Comparison of ENCODE assay signal across 26 cellular contexts in genomic region chr7:66964391-66964790, GRCh38. TPM values are rescaled to one million over a fixed set of nuclear protein-coding genes. Genes with fewer than 3 reads are reported as not detected.
DNase-seq lines count a peak whose midpoint lies in the region; ATAC-seq, FAIRE-seq and TF ChIP-seq lines count a peak whose summit lies in the region.
"Had no signal": no experiment of that assay in that cellular context is flagged by ENCODE, and none has a peak within 500 bp of the region (broad histone marks: within the 10 kb centered on the region; RNA-seq: fewer than 3 reads in every experiment).

No MANE protein-coding gene starts in this region.

- no peak for TF ChIP-seq EP300 in K562 (IDR thresholded peaks at IDR 0.05; ENCODE audit: low read length)

- no peaks in the 10 kb centered on the region for H3K9me1 ChIP-seq in K562 (ENCODE audit: control insufficient read depth, insufficient read depth, low read length)

- no peak overlapping the region for H3K4me3 ChIP-seq in K562
- H3K4me3 ChIP-seq in hepatocyte: no peak overlapping the region
- H3K4me3 ChIP-seq in CD4-positive, alpha-beta memory T cell (ENCODE audit: low read length in 2 of 2): no peak overlapping the region
- H3K4me3 ChIP-seq: gastroesophageal sphincter, GM23338, uterus had no signal

- H3K9me3 Mint-ChIP-seq in CD4-positive, alpha-beta memory T cell: peaks cover 0 to 2% (median 0%) of the 10 kb centered on the region in 8 donors
- H3K9me3 Mint-ChIP-seq: activated CD4-positive, alpha-beta T cell treated with anti-CD3 and anti-CD28 coated beads, Interleukin-2, amount 10 ng/mL, durations not matched to agents 24 days and 14 days; naive B cell had no signal

- intact Hi-C loops in K562 (cut with micrococcal nuclease): no loop called here
- intact Hi-C loops in CD4-positive, alpha-beta memory T cell (cut with micrococcal nuclease): no loop called here

- peaks cover 0 to 2% (median 0%) of the 10 kb centered on the region in 4 donors for H3K4me1 Mint-ChIP-seq in CD4-positive, alpha-beta memory T cell
- H3K4me1 Mint-ChIP-seq: activated CD4-positive, alpha-beta T cell treated with anti-CD3 and anti-CD28 coated beads, Interleukin-2, amount 10 ng/mL, durations not matched to agents 24 days and 14 days; GM23338; naive B cell had no signal

- no peaks in the 10 kb centered on the region for H3K9me2 ChIP-seq in hepatocyte (replicated peaks; ENCODE audit: insufficient read depth)

- FAIRE-seq in K562 (lab: Jason Lieb, UNC): no peak
- FAIRE-seq: A204.1, bronchial epithelial cell, endothelial cell of umbilical vein, G401.6 had no signal

- no peak overlapping the region for H3K27ac Mint-ChIP-seq in CD4-positive, alpha-beta memory T cell
- H3K27ac Mint-ChIP-seq: activated CD4-positive, alpha-beta T cell treated with anti-CD3 and anti-CD28 coated beads, Interleukin-2, amount 10 ng/mL, durations not matched to agents 24 days and 14 days; GM23338 had no signal

- H3K4me2 ChIP-seq in K562 (ENCODE audit: insufficient read depth, low read length) (no peak overlapping the region), hepatocyte (no peak overlapping the region)
- H3K4me2 ChIP-seq: GM23338 had no signal

- TF ChIP-seq POLR2A in K562 (conservative IDR thresholded peaks at IDR 0.05): no peak

- BruUV-seq in K562 (replicated peaks; lab: Mats Ljungman, UMichigan): no TSS peak

- H3K36me3 ChIP-seq in K562 (ENCODE audit: control insufficient read depth, insufficient read depth, low read length) (no peaks in the 10 kb centered on the region; the same call in 2 of the 3 replicates), hepatocyte (replicated peaks; ENCODE audit: insufficient read depth, low read depth) (no peaks in the 10 kb centered on the region)
- H3K36me3 ChIP-seq in CD4-positive, alpha-beta memory T cell (ENCODE audit: insufficient read depth, low read length): no peaks in the 10 kb centered on the region
- H3K36me3 ChIP-seq: uterus had no signal

- TF ChIP-seq CTCF in K562 (IDR thresholded peaks at IDR 0.05 in 2 of 3, conservative IDR thresholded peaks at IDR 0.05 in 1 of 3; ENCODE audit: insufficient read depth in 2 of 3, low read depth in 1 of 3, low read length in 3 of 3) (no peak), hepatocyte (IDR thresholded peaks at IDR 0.05; ENCODE audit: poor library complexity) (no peak)

- no peaks in the 10 kb centered on the region for H3K27me3 Mint-ChIP-seq in CD4-positive, alpha-beta memory T cell
- H3K27me3 Mint-ChIP-seq: activated CD4-positive, alpha-beta T cell treated with anti-CD3 and anti-CD28 coated beads, Interleukin-2, amount 10 ng/mL, durations not matched to agents 24 days and 14 days; naive B cell had no signal

- peaks cover 0 to 3% of the 10 kb centered on the region in 2 donors for H3K36me3 Mint-ChIP-seq in CD4-positive, alpha-beta memory T cell

- no peaks in the 10 kb centered on the region for H3K79me2 ChIP-seq in K562 (ENCODE audit: control insufficient read depth, insufficient read depth, low read length)
- no peaks in the 10 kb centered on the region for H3K79me2 ChIP-seq in hepatocyte

- H2AFZ ChIP-seq in K562 (ENCODE audit: low read depth, low read length): no peak overlapping the region
- no peak overlapping the region for H2AFZ ChIP-seq in hepatocyte
- H2AFZ ChIP-seq: GM23338 had no signal

- H3K27me3 ChIP-seq in K562 (ENCODE audit: control insufficient read depth in 2 of 2, insufficient read depth in 2 of 2, low read length in 2 of 2) (no peaks in the 10 kb centered on the region), hepatocyte (no peaks in the 10 kb centered on the region)
- H3K27me3 ChIP-seq in CD4-positive, alpha-beta memory T cell (ENCODE audit: insufficient read depth, low read length): no peaks in the 10 kb centered on the region
- H3K27me3 ChIP-seq: gastroesophageal sphincter, uterus had no signal

- H3K27ac ChIP-seq in K562 (ENCODE audit: extremely low read depth, low read depth, low read length): no peak overlapping the region
- peak overlapping the region; percentile 1 for H3K27ac ChIP-seq in hepatocyte
- H3K27ac ChIP-seq in CD4-positive, alpha-beta memory T cell (ENCODE audit: low read depth, low read length): no peak overlapping the region
- H3K27ac ChIP-seq: C4-2B, gastroesophageal sphincter, uterus had no signal

- POLR2A ChIA-PET in K562 (lab: Yijun Ruan, JAX): no interaction called here
- POLR2A ChIA-PET in CD4-positive, alpha-beta memory T cell (lab: Charles Lee; ENCODE audit: partially characterized antibody): no interaction called here

- no peak overlapping the region for H3K4me3 Mint-ChIP-seq in CD4-positive, alpha-beta memory T cell
- H3K4me3 Mint-ChIP-seq: activated CD4-positive, alpha-beta T cell treated with anti-CD3 and anti-CD28 coated beads, Interleukin-2, amount 10 ng/mL, durations not matched to agents 24 days and 14 days; GM23338; naive B cell had no signal

- H3K4me1 ChIP-seq in K562 (replicated peaks in 1 of 2; ENCODE audit: control insufficient read depth in 2 of 2, insufficient read depth in 2 of 2, low read length in 2 of 2) (no peaks in the 10 kb centered on the region), hepatocyte (ENCODE audit: insufficient read depth) (no peaks in the 10 kb centered on the region)
- H3K4me1 ChIP-seq in CD4-positive, alpha-beta memory T cell (ENCODE audit: insufficient read depth, low read length): no peaks in the 10 kb centered on the region
- H3K4me1 ChIP-seq: gastroesophageal sphincter, uterus had no signal

- in situ Hi-C loops in KBM-7 (cut with MboI; ENCODE audit: low pct_unique_long_range_greater_than_20kb, low sequenced_read_pairs) (no loop called here), K562 (cut with MboI) (no loop called here)

- no peaks in the 10 kb centered on the region for H4K20me1 ChIP-seq in K562 (replicated peaks; ENCODE audit: control insufficient read depth, insufficient read depth, low read length)
- no peaks in the 10 kb centered on the region for H4K20me1 ChIP-seq in hepatocyte (ENCODE audit: insufficient read depth, poor library complexity, severe bottlenecking)

- ATAC-seq in K562: no peak
- ATAC-seq in HG02885 (IDR thresholded peaks at IDR 0.05; ENCODE audit: poor library complexity, unreplicated experiment): no peak
- no peak for ATAC-seq in HG03135 (IDR thresholded peaks at IDR 0.05; ENCODE audit: unreplicated experiment)
- ATAC-seq: gastroesophageal sphincter, GM23338 had no signal

- CTCF ChIA-PET in K562 (lab: Yijun Ruan, JAX; ENCODE audit: low intra/inter-chr PET ratio): no interaction called here
- CTCF ChIA-PET in CD4-positive, alpha-beta memory T cell (lab: Charles Lee; ENCODE audit: partially characterized antibody): no interaction called here

- H3K9ac ChIP-seq in K562 (ENCODE audit: insufficient read depth in 1 of 2, low read depth in 2 of 2, low read length in 2 of 2): no peak overlapping the region

- H3K9me3 ChIP-seq in K562 (replicated peaks; ENCODE audit: control insufficient read depth, insufficient read depth, low read depth, low read length) (no peaks in the 10 kb centered on the region), hepatocyte (ENCODE audit: low read depth) (no peaks in the 10 kb centered on the region)
- H3K9me3 ChIP-seq in CD4-positive, alpha-beta memory T cell (ENCODE audit: control insufficient read depth in 1 of 2, low read length in 2 of 2): no peaks in the 10 kb centered on the region
- H3K9me3 ChIP-seq: gastroesophageal sphincter, uterus had no signal

- peak; percentile 64 for DNase-seq in A172 (ENCODE audit: low spot score)
- peak; percentile 14 for DNase-seq in KBM-7
- DNase-seq in K562 (ENCODE audit: extremely low read depth in 1 of 4, low spot score in 3 of 4): no peak
- peak; percentile 14 for DNase-seq in hepatocyte (ENCODE audit: low spot score)
- DNase-seq in NCI-H2171 (lab: John Stamatoyannopoulos, UW): no peak
- DNase-seq in CD4-positive, alpha-beta memory T cell: no peak
- DNase-seq: activated CD4-positive, alpha-beta T cell treated with anti-CD3 and anti-CD28 coated beads, Interleukin-2, amount 10 ng/mL, durations not matched to agents 24 days and 14 days; activated CD8-positive, alpha-beta memory T cell treated with anti-CD3 and anti-CD28 coated beads, Interleukin-2, amount 50 U/mL, for 4 hours; dermis blood vessel endothelial cell; Karpas-422; kidney glomerular epithelial cell; naive B cell; NCI-H2107; NCI-H524 treated with DMSO at 0.1 percent for 48 hours; right cardiac atrium; T-helper 1 cell; uterus had no signal

- WGBS in K562 (ENCODE audit: insufficient coverage, low coverage, missing lambda C conversion rate): 20% methylated on average over 3 of the region's 3 CpGs
- 40% methylated on average over 3 of the region's 3 CpGs for WGBS in hepatocyte (ENCODE audit: low lambda C conversion rate, missing lambda C conversion rate)

- TF ChIP-seq RAD21 in K562 (CRISPR knock-in tag; conservative IDR thresholded peaks at IDR 0.05 in 1 of 2, IDR thresholded peaks at IDR 0.05 in 1 of 2): no peak

RNA-seq across cellular contexts. Expression of gene SBDS, which starts 31.0 kb away (rescaled TPM):
- total RNA-seq in A172 (2014; rRNA removed; shearing (Covaris generic)): 192 and 259 TPM in 2 replicates
- 11.1 and 27.7 TPM in 2 replicates for total RNA-seq in K562 (2011; cell fraction: chromatin; rRNA removed; ENCODE audit: low replicate concordance)
- total RNA-seq in K562 (2011; cell fraction: nucleolus; rRNA removed): 13.4 and 14.0 TPM in 2 replicates
- total RNA-seq in K562 (2011; cell fraction: nucleoplasm; rRNA removed): 20.6 and 22.3 TPM in 2 replicates
- 111 and 114 TPM in 2 replicates for total RNA-seq in K562 (2014; rRNA removed)
- 117 and 131 TPM in 2 replicates for total RNA-seq in K562 (2014; rRNA removed; fragmentation: Illumina TruSeq; extraction: Trizol)
- total RNA-seq in K562 (2015; rRNA removed; fragmentation: Illumina TruSeq; extraction: Trizol): 106 and 119 TPM in 2 replicates
- 109 and 116 TPM in 2 replicates for total RNA-seq in K562 (2021)
- polyA plus RNA-seq in K562 (2011; rRNA removed): 63.3 and 111 TPM in 2 replicates
- 23.5 and 29.8 TPM in 2 replicates for polyA plus RNA-seq in K562 (2011; cell fraction: cytosol; rRNA removed)
- polyA plus RNA-seq in K562 (2011; cell fraction: nucleus; rRNA removed): 14.0 and 15.3 TPM in 2 replicates
- 86.2 and 93.7 TPM in 2 replicates for polyA plus RNA-seq in K562 (2012)
- polyA plus RNA-seq in K562 (2014; fragmentation: Illumina TruSeq; extraction: Trizol): 159 and 174 TPM in 2 replicates
- polyA plus RNA-seq in K562 (2014; fragmentation: Nextera tagmentation; extraction: Ambion mirVana): 100 to 1,000 TPM; 105 to 150 TPM
- polyA plus RNA-seq in K562 (2014; rRNA removed): 110 and 131 TPM in 2 replicates
- polyA minus RNA-seq in K562 (2011; rRNA and poly(A)+ RNA removed): 78.7 and 101 TPM in 2 replicates
- 55.4 and 57.2 TPM in 2 replicates for polyA minus RNA-seq in K562 (2011; cell fraction: cytosol; rRNA and poly(A)+ RNA removed)
- polyA minus RNA-seq in K562 (2011; cell fraction: nucleus; rRNA and poly(A)+ RNA removed): 13.6 and 18.1 TPM in 2 replicates
- 85.1 and 87.7 TPM in 2 replicates for total RNA-seq in hepatocyte
- 116 and 118 TPM in 2 replicates for polyA plus RNA-seq in hepatocyte
- 10 to 100 TPM; 69.7 to 72.2 TPM for total RNA-seq in CD4-positive, alpha-beta memory T cell
- polyA plus RNA-seq in CD4-positive, alpha-beta memory T cell: 100 to 1,000 TPM in 1 of 2 donors, 10 to 100 TPM in 1; 84.0 to 127 TPM

RNA-seq across cellular contexts. Expression of gene TYW1, which starts 32.2 kb away (rescaled TPM):
- total RNA-seq in A172 (2014; rRNA removed; shearing (Covaris generic)): 33.5 and 37.4 TPM in 2 replicates
- total RNA-seq in K562 (2011; cell fraction: chromatin; rRNA removed; ENCODE audit: low replicate concordance): 85.8 and 132 TPM in 2 replicates
- 50.4 and 58.6 TPM in 2 replicates for total RNA-seq in K562 (2011; cell fraction: nucleolus; rRNA removed)
- total RNA-seq in K562 (2011; cell fraction: nucleoplasm; rRNA removed): 57.9 and 63.4 TPM in 2 replicates
- total RNA-seq in K562 (2014; rRNA removed) (23.0 and 24.3 TPM in 2 replicates), K562 (2014; rRNA removed; fragmentation: Illumina TruSeq; extraction: Trizol) (29.8 and 30.7 TPM in 2 replicates), K562 (2015; rRNA removed; fragmentation: Illumina TruSeq; extraction: Trizol) (29.1 and 32.0 TPM in 2 replicates), K562 (2021) (24.7 and 25.1 TPM in 2 replicates), hepatocyte (18.5 and 19.8 TPM in 2 replicates)
- polyA plus RNA-seq in K562 (2011; rRNA removed) (15.9 and 26.2 TPM in 2 replicates), K562 (2014; fragmentation: Illumina TruSeq; extraction: Trizol) (23.8 and 28.2 TPM in 2 replicates), K562 (2014; fragmentation: Nextera tagmentation; extraction: Ambion mirVana) (10 to 100 TPM; 17.4 to 31.4 TPM), K562 (2014; rRNA removed) (22.4 and 22.6 TPM in 2 replicates), hepatocyte (13.8 and 19.6 TPM in 2 replicates)
- 11.8 and 12.5 TPM in 2 replicates for polyA plus RNA-seq in K562 (2011; cell fraction: cytosol; rRNA removed)
- 12.1 and 16.1 TPM in 2 replicates for polyA plus RNA-seq in K562 (2011; cell fraction: nucleus; rRNA removed)
- polyA plus RNA-seq in K562 (2012): 16.6 and 17.6 TPM in 2 replicates
- 49.5 and 68.4 TPM in 2 replicates for polyA minus RNA-seq in K562 (2011; rRNA and poly(A)+ RNA removed)
- 10.9 and 16.6 TPM in 2 replicates for polyA minus RNA-seq in K562 (2011; cell fraction: cytosol; rRNA and poly(A)+ RNA removed)
- 18.0 and 26.0 TPM in 2 replicates for polyA minus RNA-seq in K562 (2011; cell fraction: nucleus; rRNA and poly(A)+ RNA removed)
- total RNA-seq in CD4-positive, alpha-beta memory T cell: 10 to 100 TPM; 25.9 to 29.6 TPM
- 10 to 100 TPM; 19.2 to 32.3 TPM for polyA plus RNA-seq in CD4-positive, alpha-beta memory T cell

RNA-seq across cellular contexts. Expression of gene TMEM248, which starts 43.4 kb away (rescaled TPM):
- 124 and 129 TPM in 2 replicates for total RNA-seq in A172 (2014; rRNA removed; shearing (Covaris generic))
- 196 and 234 TPM in 2 replicates for total RNA-seq in K562 (2011; cell fraction: chromatin; rRNA removed; ENCODE audit: low replicate concordance)
- total RNA-seq in K562 (2011; cell fraction: nucleolus; rRNA removed): 184 and 220 TPM in 2 replicates
- 236 and 245 TPM in 2 replicates for total RNA-seq in K562 (2011; cell fraction: nucleoplasm; rRNA removed)
- total RNA-seq in K562 (2014; rRNA removed) (64.4 and 76.4 TPM in 2 replicates), K562 (2014; rRNA removed; fragmentation: Illumina TruSeq; extraction: Trizol) (57.6 and 58.0 TPM in 2 replicates), K562 (2015; rRNA removed; fragmentation: Illumina TruSeq; extraction: Trizol) (78.0 and 78.4 TPM in 2 replicates), K562 (2021) (107 and 108 TPM in 2 replicates), hepatocyte (80.3 and 82.2 TPM in 2 replicates)
- polyA plus RNA-seq in K562 (2011; rRNA removed) (79.1 and 95.8 TPM in 2 replicates), K562 (2014; fragmentation: Illumina TruSeq; extraction: Trizol) (109 and 132 TPM in 2 replicates), K562 (2014; fragmentation: Nextera tagmentation; extraction: Ambion mirVana) (1 to 10 TPM; 6.3 to 8.2 TPM), K562 (2014; rRNA removed) (63.2 and 85.8 TPM in 2 replicates), hepatocyte (86.9 and 91.5 TPM in 2 replicates)
- 111 and 247 TPM in 2 replicates for polyA plus RNA-seq in K562 (2011; cell fraction: cytosol; rRNA removed)
- polyA plus RNA-seq in K562 (2011; cell fraction: nucleus; rRNA removed): 105 and 124 TPM in 2 replicates
- polyA plus RNA-seq in K562 (2012): 51.5 and 64.1 TPM in 2 replicates
- 89.8 and 153 TPM in 2 replicates for polyA minus RNA-seq in K562 (2011; rRNA and poly(A)+ RNA removed)
- 63.9 and 95.8 TPM in 2 replicates for polyA minus RNA-seq in K562 (2011; cell fraction: cytosol; rRNA and poly(A)+ RNA removed)
- 27.6 and 38.8 TPM in 2 replicates for polyA minus RNA-seq in K562 (2011; cell fraction: nucleus; rRNA and poly(A)+ RNA removed)
- 10 to 100 TPM; 95.9 to 96.8 TPM for total RNA-seq in CD4-positive, alpha-beta memory T cell
- 100 to 1,000 TPM; 128 to 134 TPM for polyA plus RNA-seq in CD4-positive, alpha-beta memory T cell

Comparison
In these comparisons a context has a peak if more than half of its experiments do, and no peak if none do; other contexts are left out.
1. DNase-seq: peak in A172 (single experiment), KBM-7 (single experiment) and hepatocyte (single experiment); none in K562 (0 of 4), NCI-H2171 (single experiment) and CD4-positive, alpha-beta memory T cell (0 of 5).